In the genomic region with DNA sequence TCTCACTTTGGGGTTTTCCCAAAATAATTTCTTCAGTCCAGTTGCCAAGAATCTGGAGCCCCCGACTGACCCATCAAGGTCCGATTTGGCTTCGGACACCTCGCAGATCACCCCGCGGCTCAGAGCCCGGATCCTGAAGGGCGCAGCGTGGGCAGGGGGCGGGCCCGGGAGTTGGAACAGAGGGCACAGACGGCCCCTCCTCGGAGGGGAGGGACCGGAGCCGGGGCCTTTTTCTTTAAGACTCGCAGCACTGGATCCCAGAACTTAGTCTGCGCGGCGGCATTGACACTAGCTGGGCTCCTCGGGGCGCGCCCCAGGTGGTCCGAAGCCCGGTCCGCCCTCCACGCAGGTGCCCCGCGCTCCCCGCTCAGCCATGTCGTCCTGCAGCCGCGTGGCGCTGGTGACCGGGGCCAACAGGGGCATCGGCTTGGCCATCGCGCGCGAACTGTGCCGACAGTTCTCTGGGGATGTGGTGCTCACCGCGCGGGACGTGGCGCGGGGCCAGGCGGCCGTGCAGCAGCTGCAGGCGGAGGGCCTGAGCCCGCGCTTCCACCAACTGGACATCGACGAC, we compare ENCODE assay signal across 8 cellular contexts. TPM values are rescaled to one million over a fixed set of nuclear protein-coding genes. Genes with fewer than 3 reads are reported as not detected.
DNase-seq lines count a peak whose midpoint lies in the region; ATAC-seq and TF ChIP-seq lines count a peak whose summit lies in the region.

A gene (plus strand): TSS at position 260 of the 571 bp plus-strand sequence. CDS start 114 bp downstream, at position 374.

- H3K4me1 ChIP-seq in fibroblast of lung (ENCODE audit: control insufficient read depth, extremely low read depth, insufficient read depth, low read length) (peaks cover 11% of the 10 kb centered on the region), thyroid gland (peaks cover 5 to 8% of the 10 kb centered on the region in 2 donors)

- H3K4me3 ChIP-seq in fibroblast of lung (replicated peaks in 1 of 4; ENCODE audit: control extremely low read depth in 1 of 4, insufficient read depth in 1 of 4, low read depth in 3 of 4, low read length in 4 of 4) (peak within 1 kb of the TSS; percentile 48 to 79 (median 64)), thyroid gland (replicated peaks in 1 of 3) (peak within 1 kb of the TSS; percentile 48 to 57 (median 57))

- H3K36me3 Mint-ChIP-seq in activated T-cell treated with anti-CD3 and anti-CD28 coated beads, Interleukin-2, amount 50 U/mL, for 72 hours (ENCODE audit: insufficient read depth in 2 of 2), result peaks cover 0 to 1% of the 10 kb centered on the region in 2 donors
- no peaks in the 10 kb centered on the region for H3K36me3 Mint-ChIP-seq in natural killer cell

- H3K9me3 ChIP-seq in fibroblast of lung (ENCODE audit: control insufficient read depth, insufficient read depth, low read depth, low read length) (no peaks in the 10 kb centered on the region), thyroid gland (no peaks in the 10 kb centered on the region)

- H3K9ac ChIP-seq in fibroblast of lung (ENCODE audit: insufficient read depth, low read length), result peak within 1 kb of the TSS; percentile 64

- TF ChIP-seq POLR2A in thyroid gland (IDR thresholded peaks at IDR 0.05), result peak in 1 of 2 donors; percentile 31

- no peaks in the 10 kb centered on the region for H4K20me1 ChIP-seq in fibroblast of lung (ENCODE audit: control insufficient read depth, extremely low read depth, insufficient read depth, low read length)

- DNase-seq in G401 (ENCODE audit: low spot score) (peak; percentile 55), NCI-H226 (peak; percentile 60), fibroblast of lung (ENCODE audit: low read depth in 2 of 2) (peak; percentile 39 to 74), natural killer cell (peak; percentile 21), thyroid gland (peak; percentile 59 to 62), HUDEP-2 (lab: John Stamatoyannopoulos, UW; ENCODE audit: unreplicated experiment in 76 of 76) (no peak)
- peak; percentile 72 to 82 for DNase-seq in activated T-cell treated with anti-CD3 and anti-CD28 coated beads, Interleukin-2, amount 50 U/mL, for 72 hours

- H3K27ac ChIP-seq in fibroblast of lung (ENCODE audit: insufficient read depth, low read length) (peak within 1 kb of the TSS; percentile 88), thyroid gland (peak within 1 kb of the TSS; percentile 59 to 81 (median 61))

- ATAC-seq in activated T-cell treated with anti-CD3 and anti-CD28 coated beads, Interleukin-2, amount 50 U/mL, for 72 hours (replicated peaks in 1 of 2), result peak; percentile 66 to 70
- ATAC-seq in natural killer cell (peak; percentile 37 to 43 (median 38)), GM21526 (IDR thresholded peaks at IDR 0.05; ENCODE audit: low FRiP score, unreplicated experiment) (no peak)

- TF ChIP-seq CTCF in fibroblast of lung (conservative IDR thresholded peaks at IDR 0.05 in 1 of 2, IDR thresholded peaks at IDR 0.05 in 1 of 2; ENCODE audit: low read depth in 1 of 2, low read length in 2 of 2), result no peak
- TF ChIP-seq CTCF in natural killer cell (IDR thresholded peaks at IDR 0.05), result no peak
- no peak for TF ChIP-seq CTCF in thyroid gland (IDR thresholded peaks at IDR 0.05)

- H3K27me3 ChIP-seq in fibroblast of lung (ENCODE audit: control insufficient read depth, insufficient read depth, low read length) (no peaks in the 10 kb centered on the region), thyroid gland (no peaks in the 10 kb centered on the region)

- no peaks in the 10 kb centered on the region for H3K9me3 Mint-ChIP-seq in activated T-cell treated with anti-CD3 and anti-CD28 coated beads, Interleukin-2, amount 50 U/mL, for 72 hours
- H3K9me3 Mint-ChIP-seq in natural killer cell, result no peaks in the 10 kb centered on the region

- no peaks in the 10 kb centered on the region for H3K36me3 ChIP-seq in fibroblast of lung (ENCODE audit: control insufficient read depth, insufficient read depth, low read length)
- no peaks in the 10 kb centered on the region for H3K36me3 ChIP-seq in thyroid gland

- H3K79me2 ChIP-seq in fibroblast of lung (ENCODE audit: control insufficient read depth, insufficient read depth, low read length), result peaks cover 2% of the 10 kb centered on the region

- no peaks in the 10 kb centered on the region for H3K27me3 Mint-ChIP-seq in activated T-cell treated with anti-CD3 and anti-CD28 coated beads, Interleukin-2, amount 50 U/mL, for 72 hours (ENCODE audit: low read depth)
- H3K27me3 Mint-ChIP-seq in natural killer cell (ENCODE audit: low read depth in 2 of 2), result no peaks in the 10 kb centered on the region

- WGBS in thyroid gland, 2 donors, result 0 to 2% methylated on average over 14 to 16 of the region's 53 CpGs

- H3K4me1 Mint-ChIP-seq in activated T-cell treated with anti-CD3 and anti-CD28 coated beads, Interleukin-2, amount 50 U/mL, for 72 hours (ENCODE audit: low read depth), result peaks cover 28% of the 10 kb centered on the region
- peaks cover 14 to 27% of the 10 kb centered on the region in 2 donors for H3K4me1 Mint-ChIP-seq in natural killer cell

- in situ Hi-C loops in G401 (cut with HindIII; ENCODE audit: low sequenced_read_pairs), result no loop called here

- peak within 1 kb of the TSS; percentile 89 for H3K27ac Mint-ChIP-seq in activated T-cell treated with anti-CD3 and anti-CD28 coated beads, Interleukin-2, amount 50 U/mL, for 72 hours
- H3K27ac Mint-ChIP-seq in natural killer cell, result peak within 1 kb of the TSS; percentile 70 to 89

- peak within 1 kb of the TSS; percentile 93 to 99 for H3K4me3 Mint-ChIP-seq in activated T-cell treated with anti-CD3 and anti-CD28 coated beads, Interleukin-2, amount 50 U/mL, for 72 hours
- H3K4me3 Mint-ChIP-seq in natural killer cell, result peak within 1 kb of the TSS; percentile 94

- H2AFZ ChIP-seq in fibroblast of lung (ENCODE audit: low read length), result peak within 1 kb of the TSS; percentile 81

- intact Hi-C loops in natural killer cell (cut with micrococcal nuclease), result loop anchor here (1.0 kb wide), 1 partner anchor 21 kb away; a partner anchor contains a TSS
- intact Hi-C loops in thyroid gland (cut with DNase I), result no loop called here

- peak within 1 kb of the TSS; percentile 93 for H3K4me2 ChIP-seq in fibroblast of lung (ENCODE audit: extremely low read depth, insufficient read depth, low read length)

RNA-seq across cellular contexts. Expression of the gene that starts here (rescaled TPM):
- 39.2 and 53.8 TPM in 2 replicates for total RNA-seq in G401 (2014; rRNA removed; shearing (Covaris generic))
- 10 to 100 TPM; 13.0 to 19.2 TPM for total RNA-seq in activated T-cell treated with anti-CD3 and anti-CD28 coated beads, Interleukin-2, amount 50 U/mL, for 72 hours
- total RNA-seq in fibroblast of lung, result 13.4 and 21.1 TPM in 2 replicates
- 13.2 and 17.8 TPM in 2 replicates for polyA plus RNA-seq in fibroblast of lung
- 20.6 and 27.8 TPM in 2 replicates for polyA plus RNA-seq in fibroblast of lung (2012)
- 2.5 and 5.3 TPM in 2 replicates for polyA minus RNA-seq in fibroblast of lung (ENCODE audit: low replicate concordance)
- total RNA-seq in natural killer cell, result 1 to 10 TPM in 2 of 3 donors, under 1 TPM in 1; 0.95 to 1.5 (median 1.2) TPM
- total RNA-seq in thyroid gland, result 10 to 100 TPM in 1 of 4 donors, 1 to 10 TPM in 3; 5.0 to 23.6 (median 6.5) TPM

Comparison
In these comparisons a context has a peak if more than half of its experiments do, and no peak if none do; other contexts are left out.
1. DNase-seq: peak in G401 (single experiment), NCI-H226 (single experiment), activated T-cell treated with anti-CD3 and anti-CD28 coated beads, Interleukin-2, amount 50 U/mL, for 72 hours (2 of 2), fibroblast of lung (2 of 2), natural killer cell (single experiment) and thyroid gland (2 of 2); none in HUDEP-2 (0 of 76).